ENCODE assay signal across 23 cellular contexts in the genomic region with DNA sequence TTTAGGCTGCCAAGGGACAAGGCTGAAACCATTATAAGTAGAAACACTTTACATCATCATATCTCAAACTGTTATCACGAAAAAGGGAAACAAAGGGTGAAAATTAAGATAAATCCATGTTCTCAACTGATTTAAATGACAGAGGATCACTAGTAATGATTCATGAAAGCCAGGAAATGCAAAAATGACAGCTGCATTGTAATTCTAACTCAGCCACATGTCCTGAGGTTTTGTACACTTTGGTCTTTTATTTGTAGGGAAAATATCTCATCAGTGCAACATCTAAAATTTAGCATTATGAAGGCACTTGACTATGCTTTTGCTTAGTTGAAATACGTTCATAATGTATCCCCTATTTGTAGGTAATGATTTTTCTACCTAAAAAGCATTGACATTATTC.
DNase-seq lines count a peak whose midpoint lies in the region; ATAC-seq, FAIRE-seq and TF ChIP-seq lines count a peak whose summit lies in the region.
"Had no signal": no experiment of that assay in that cellular context is flagged by ENCODE, and none has a peak within 500 bp of the region (broad histone marks: within the 10 kb centered on the region; RNA-seq: fewer than 3 reads in every experiment).

No MANE protein-coding gene starts in this region.

- H3K4me3 Mint-ChIP-seq in GM23338 (peak overlapping the region; percentile 25; the same call in 1 of the 3 replicates), osteocyte (ENCODE audit: unreplicated experiment) (no peak overlapping the region)
- H3K4me3 Mint-ChIP-seq: CD4-positive, CD25-positive, alpha-beta regulatory T cell; HFFc6 had no signal

- DNase-seq in GM23338 (ENCODE audit: low spot score) (no peak), SJCRH30 (peak in 1 of 2 experiments; percentile 66), osteocyte (ENCODE audit: extremely low spot score, unreplicated experiment) (no peak), sigmoid colon (no peak), GM12891 (ENCODE audit: insufficient read length, low spot score) (no peak)
- DNase-seq in activated naive CD4-positive, alpha-beta T cell treated with Interleukin-2 at 50 U/mL for 16 hours, result no peak
- DNase-seq: CD4-positive, CD25-positive, alpha-beta regulatory T cell; HFFc6; KG1; MM.1S; NCI-H1694; NCI-H2029 treated with DMSO at 0.1 percent for 48 hours; NCI-H226; NCI-H510A; NCI-H774; NK-92 treated with Interleukin-12 subunit alpha and Interleukin-12 subunit beta, amount 100 ng/mL, for 24 hours; Right ventricle myocardium superior; RPMI8226 had no signal

- intact Hi-C loops in sigmoid colon (cut with DNase I), result no loop called here

- no peaks in the 10 kb centered on the region for H3K79me2 ChIP-seq in GM23338 (replicated peaks; ENCODE audit: insufficient read depth)

- TF ChIP-seq EP300 in sigmoid colon (IDR thresholded peaks at IDR 0.05), result no peak

- peaks cover 10% of the 10 kb centered on the region; the same call in 2 of the 3 replicates for H3K36me3 Mint-ChIP-seq in GM23338 (ENCODE audit: low read depth)
- H3K36me3 Mint-ChIP-seq in osteocyte (ENCODE audit: unreplicated experiment), result no peaks in the 10 kb centered on the region

- H3K4me1 Mint-ChIP-seq in GM23338, result peaks cover 31% of the 10 kb centered on the region
- peaks cover 60% of the 10 kb centered on the region for H3K4me1 Mint-ChIP-seq in osteocyte (ENCODE audit: unreplicated experiment)

- TF ChIP-seq POLR2A in sigmoid colon (IDR thresholded peaks at IDR 0.05), result no peak
- TF ChIP-seq POLR2A in GM12891 (IDR thresholded peaks at IDR 0.05; ENCODE audit: low read depth, low read length), result no peak

- H3K4me2 ChIP-seq in GM23338, result peak overlapping the region; percentile 34; the same call in 1 of the 2 replicates
- H3K4me2 ChIP-seq: BLaER1 had no signal

- H3K4me3 ChIP-seq in GM23338, result no peak overlapping the region
- H3K4me3 ChIP-seq in SJCRH30, result peak overlapping the region; percentile 2; the same call in 1 of the 2 replicates
- peak overlapping the region; percentile 2 for H3K4me3 ChIP-seq in iPS-18a (ENCODE audit: low read length)
- H3K4me3 ChIP-seq in sigmoid colon, result no peak overlapping the region
- H3K4me3 ChIP-seq: BLaER1, HAP-1, SK-N-MC had no signal

- H3F3A ChIP-seq in GM23338 (replicated peaks; ENCODE audit: low read depth), result no peaks in the 10 kb centered on the region

- H3K27ac ChIP-seq in GM23338 (ENCODE audit: low read depth) (no peak overlapping the region), SJCRH30 (peak overlapping the region; percentile 72), iPS-18a (ENCODE audit: low read length) (no peak overlapping the region), sigmoid colon (no peak overlapping the region)
- H3K27ac ChIP-seq: BLaER1, SK-N-MC had no signal

- H3K4me1 ChIP-seq in GM23338 (ENCODE audit: insufficient read depth) (peaks cover 23% of the 10 kb centered on the region), SJCRH30 (peaks cover 38% of the 10 kb centered on the region), iPS-18a (ENCODE audit: control insufficient read depth, low read depth, low read length) (peaks cover 19% of the 10 kb centered on the region), sigmoid colon (peaks cover 0 to 18% (median 4%) of the 10 kb centered on the region in 4 donors)
- H3K4me1 ChIP-seq: BLaER1 had no signal

- H3K27me3 ChIP-seq in GM23338 (ENCODE audit: insufficient read depth) (no peaks in the 10 kb centered on the region), SJCRH30 (no peaks in the 10 kb centered on the region), iPS-18a (ENCODE audit: control insufficient read depth, insufficient read depth, low read length) (no peaks in the 10 kb centered on the region), sigmoid colon (no peaks in the 10 kb centered on the region)
- H3K27me3 ChIP-seq: BLaER1 had no signal

- H3K9me2 ChIP-seq in GM23338 (ENCODE audit: insufficient read depth), result no peaks in the 10 kb centered on the region

- H2AFZ ChIP-seq in GM23338, result no peak overlapping the region

- H3K27ac Mint-ChIP-seq in GM23338, result peak overlapping the region; percentile 59; the same call in 1 of the 2 replicates
- peak overlapping the region; percentile 87 for H3K27ac Mint-ChIP-seq in osteocyte (ENCODE audit: unreplicated experiment)
- H3K27ac Mint-ChIP-seq: CD4-positive, CD25-positive, alpha-beta regulatory T cell; HFFc6 had no signal

- WGBS in sigmoid colon, 2 donors, result 83 to 93% methylated on average over 2 of the region's 2 CpGs

- FAIRE-seq in GM12891 (lab: Jason Lieb, UNC), result no peak
- FAIRE-seq: GM18507 had no signal

- H3K27me3 Mint-ChIP-seq in GM23338 (ENCODE audit: insufficient read depth, low read depth, poor library complexity) (peaks cover 2% of the 10 kb centered on the region), osteocyte (ENCODE audit: unreplicated experiment) (no peaks in the 10 kb centered on the region)
- H3K27me3 Mint-ChIP-seq: CD4-positive, CD25-positive, alpha-beta regulatory T cell had no signal

- TF ChIP-seq CTCF in GM23338 (conservative IDR thresholded peaks at IDR 0.05; ENCODE audit: low read depth in 2 of 2) (no peak), osteocyte (IDR thresholded peaks at IDR 0.05) (no peak), sigmoid colon (IDR thresholded peaks at IDR 0.05) (no peak)

- H3K9me3 Mint-ChIP-seq in GM23338 (peaks cover 10% of the 10 kb centered on the region), osteocyte (ENCODE audit: unreplicated experiment) (no peaks in the 10 kb centered on the region)
- H3K9me3 Mint-ChIP-seq: CD4-positive, CD25-positive, alpha-beta regulatory T cell; HFFc6 had no signal

- ATAC-seq in GM23338, result no peak

- H4K20me1 ChIP-seq in GM23338 (replicated peaks; ENCODE audit: insufficient read depth), result no peaks in the 10 kb centered on the region
- H4K20me1 ChIP-seq: BLaER1 had no signal

- H3K9me3 ChIP-seq in SJCRH30 (replicated peaks) (no peaks in the 10 kb centered on the region), iPS-18a (ENCODE audit: control insufficient read depth, low read depth, low read length) (no peaks in the 10 kb centered on the region), sigmoid colon (no peaks in the 10 kb centered on the region)
- H3K9me3 ChIP-seq: BLaER1, HAP-1 had no signal

- no peaks in the 10 kb centered on the region for H3K36me3 ChIP-seq in GM23338 (ENCODE audit: insufficient read depth)
- H3K36me3 ChIP-seq in SJCRH30, result no peaks in the 10 kb centered on the region
- H3K36me3 ChIP-seq in iPS-18a (ENCODE audit: control insufficient read depth, low read depth, low read length), result no peaks in the 10 kb centered on the region
- H3K36me3 ChIP-seq in sigmoid colon, result no peaks in the 10 kb centered on the region
- H3K36me3 ChIP-seq: BLaER1, HAP-1 had no signal

- peak overlapping the region; percentile 9 for H3K9ac ChIP-seq in iPS-18a (ENCODE audit: low read length)
- H3K9ac ChIP-seq: BLaER1 had no signal

TF ChIP-seq in GM23338, 12 proteins besides CTCF, POLR2A, EP300 and RAD21 (continues in another document):
- TF ChIP-seq ZNF331 (CRISPR knock-in tag; IDR thresholded peaks at IDR 0.05; ENCODE audit: low read depth) (no peak), NANOG (IDR thresholded peaks at IDR 0.05; ENCODE audit: borderline replicate concordance) (peak; percentile 45; the same call in 1 of the 2 replicates)

TF ChIP-seq in GM12891, 5 proteins besides CTCF, POLR2A, EP300 and RAD21:
- TF ChIP-seq POU2F2 (IDR thresholded peaks at IDR 0.05; ENCODE audit: low read depth, low read length) (no peak), SPI1 (IDR thresholded peaks at IDR 0.05; ENCODE audit: low read depth, low read length) (no peak), TAF1 (IDR thresholded peaks at IDR 0.05; ENCODE audit: low read depth, low read length) (no peak), PAX5 (IDR thresholded peaks at IDR 0.05; ENCODE audit: insufficient read depth, low read length, severe bottlenecking) (no peak), POLR2AphosphoS5 (IDR thresholded peaks at IDR 0.05; ENCODE audit: low read depth, low read length) (no peak)

Comparison
In these comparisons a context has a peak if more than half of its experiments do, and no peak if none do; other contexts are left out.
1. H3K4me3 ChIP-seq: peak in SJCRH30 (single experiment) and iPS-18a (single experiment); none in GM23338 (single experiment) and sigmoid colon (0 of 4).